ENCODE assay signal across 20 cellular contexts in the genomic region with DNA sequence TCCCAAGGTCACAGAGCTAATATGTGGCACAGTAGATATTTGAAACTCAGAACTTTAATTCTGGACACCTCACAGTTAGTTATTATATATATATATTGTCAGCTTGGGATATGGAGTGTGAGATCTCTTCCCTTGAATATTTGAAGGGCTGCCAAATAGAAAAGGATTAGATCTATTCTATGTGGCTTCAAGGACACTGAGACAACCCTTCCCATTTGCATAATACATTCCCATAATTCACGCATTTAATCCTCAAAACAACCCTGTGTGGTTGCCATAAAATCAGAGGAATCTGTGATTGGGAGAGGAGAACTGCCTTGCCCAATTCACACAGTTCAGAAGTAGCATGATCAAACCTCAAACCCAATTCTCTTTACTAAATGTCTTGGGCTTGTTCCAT.
DNase-seq lines count a peak whose midpoint lies in the region; ATAC-seq and TF ChIP-seq lines count a peak whose summit lies in the region.
"Had no signal": no experiment of that assay in that cellular context is flagged by ENCODE, and none has a peak within 500 bp of the region (broad histone marks: within the 10 kb centered on the region; RNA-seq: fewer than 3 reads in every experiment).

No MANE protein-coding gene starts in this region.

- TF ChIP-seq CTCF in fibroblast of villous mesenchyme (IDR thresholded peaks at IDR 0.05; ENCODE audit: insufficient read depth, low read depth, low read length), result no peak
- no peak for TF ChIP-seq CTCF in smooth muscle cell (IDR thresholded peaks at IDR 0.05; ENCODE audit: borderline replicate concordance, insufficient read depth, poor library complexity, severe bottlenecking)
- no peak for TF ChIP-seq CTCF in omental fat pad (IDR thresholded peaks at IDR 0.05)
- no peak for TF ChIP-seq CTCF in testis (IDR thresholded peaks at IDR 0.05)

- H3K9me3 ChIP-seq in SJSA1 (replicated peaks) (0 out of 2 replicates have a peak, but pooled peaks cover 2% of the 10 kb centered on the region), smooth muscle cell (replicated peaks; ENCODE audit: low read depth) (no peaks in the 10 kb centered on the region), trophoblast cell (ENCODE audit: insufficient read depth, low read depth, low read length) (no peaks in the 10 kb centered on the region), testis (no peaks in the 10 kb centered on the region)
- H3K9me3 ChIP-seq: BLaER1 had no signal

- WGBS in smooth muscle cell (ENCODE audit: low lambda C conversion rate), result 70% methylated on average over 1 of the region's 1 CpG
- no CpG with 5 or more reads among the region's 1 CpG for WGBS in trophoblast cell (ENCODE audit: extremely low coverage, insufficient coverage, insufficient read length)
- WGBS in testis, 2 donors, result 80 to 83% methylated on average over 1 of the region's 1 CpG

- H2AFZ ChIP-seq in smooth muscle cell (ENCODE audit: low read depth), result no peak overlapping the region
- H2AFZ ChIP-seq in trophoblast cell (ENCODE audit: insufficient read depth, low read length, poor library complexity), result no peak overlapping the region

- no peaks in the 10 kb centered on the region for H4K20me1 ChIP-seq in smooth muscle cell (ENCODE audit: low read depth)
- H4K20me1 ChIP-seq: BLaER1 had no signal

- no peaks in the 10 kb centered on the region for H3K79me2 ChIP-seq in smooth muscle cell (ENCODE audit: low read depth)
- no peaks in the 10 kb centered on the region for H3K79me2 ChIP-seq in trophoblast cell (ENCODE audit: control insufficient read depth, insufficient read depth, low read length, poor library complexity)

- no peak overlapping the region for H4K12ac ChIP-seq in trophoblast cell (ENCODE audit: low read depth, low read length)

- H4K91ac ChIP-seq in trophoblast cell (ENCODE audit: low read depth, low read length), result no peak overlapping the region

- no peak overlapping the region for H2BK5ac ChIP-seq in trophoblast cell (ENCODE audit: low read depth, low read length, poor library complexity)

- H3K9ac ChIP-seq in smooth muscle cell (ENCODE audit: low read depth) (no peak overlapping the region), trophoblast cell (ENCODE audit: low read length) (no peak overlapping the region)
- H3K9ac ChIP-seq: BLaER1 had no signal

- H3K27ac ChIP-seq in SJSA1 (peak overlapping the region; percentile 100), smooth muscle cell (ENCODE audit: low read depth) (peak overlapping the region; percentile 82), trophoblast cell (ENCODE audit: low read depth, low read length) (no peak overlapping the region), testis (no peak overlapping the region)
- H3K27ac ChIP-seq: BLaER1 had no signal

- ATAC-seq in omental fat pad (ENCODE audit: low FRiP score), result no peak
- ATAC-seq: HCT116, SK-N-SH treated with all-trans-retinoic acid at 6 μM for 48 hours, T-cell had no signal

- DNase-seq in EH (ENCODE audit: low read depth), result peak; percentile 55
- DNase-seq in SJSA1 (ENCODE audit: low read depth in 1 of 2, low spot score in 2 of 2), result no peak
- peak; percentile 32 for DNase-seq in fibroblast of villous mesenchyme (ENCODE audit: low read depth)
- no peak for DNase-seq in smooth muscle cell (lab: John Stamatoyannopoulos, UW; ENCODE audit: unreplicated experiment)
- DNase-seq in omental fat pad (ENCODE audit: low spot score), result no peak
- DNase-seq in trophoblast cell, result no peak
- DNase-seq in testis, result no peak
- DNase-seq: CD8-positive, alpha-beta memory T cell; GOT3; NCI-H187; NCI-H2107; NCI-H2227 treated with DMSO at 0.1 percent for 48 hours; NCI-H510A treated with DMSO at 0.1 percent for 48 hours; NCI-H774; OCI-M1; SHP77 treated with DMSO at 0.1 percent for 48 hours; T-cell had no signal

- no peak overlapping the region for H2BK12ac ChIP-seq in trophoblast cell (ENCODE audit: low read length)

- H3K4me2 ChIP-seq in smooth muscle cell (peak overlapping the region; percentile 12), trophoblast cell (ENCODE audit: low read length) (no peak overlapping the region)
- H3K4me2 ChIP-seq: BLaER1 had no signal

- H2BK120ac ChIP-seq in trophoblast cell (ENCODE audit: insufficient read depth, low read length, poor library complexity), result no peak overlapping the region

- no peak for TF ChIP-seq POLR2A in testis (IDR thresholded peaks at IDR 0.05)

- no peak overlapping the region for H3K23ac ChIP-seq in trophoblast cell (ENCODE audit: low read length)

- intact Hi-C loops in testis (cut with DNase I; ENCODE audit: low total_unique reads), result no loop called here

- no peak overlapping the region for H3K14ac ChIP-seq in trophoblast cell (ENCODE audit: low read length)

- H4K8ac ChIP-seq in trophoblast cell (ENCODE audit: low read depth, low read length), result no peak overlapping the region

- H3K4me3 ChIP-seq in SJSA1, result no peak overlapping the region
- H3K4me3 ChIP-seq in fibroblast of villous mesenchyme (ENCODE audit: low read depth, low read length), result no peak overlapping the region
- no peak overlapping the region for H3K4me3 ChIP-seq in smooth muscle cell
- no peak overlapping the region for H3K4me3 ChIP-seq in trophoblast cell (ENCODE audit: low read depth, low read length)
- no peak overlapping the region for H3K4me3 ChIP-seq in testis
- H3K4me3 ChIP-seq: BLaER1 had no signal

- no peaks in the 10 kb centered on the region for H3F3A ChIP-seq in smooth muscle cell (ENCODE audit: low read depth)

- H3K18ac ChIP-seq in trophoblast cell (ENCODE audit: low read length), result no peak overlapping the region

- H3K27me3 ChIP-seq in SJSA1 (replicated peaks) (no peaks in the 10 kb centered on the region), smooth muscle cell (ENCODE audit: low read depth) (peaks cover 6% of the 10 kb centered on the region), trophoblast cell (ENCODE audit: insufficient read depth, low read length) (no peaks in the 10 kb centered on the region), testis (no peaks in the 10 kb centered on the region)
- H3K27me3 ChIP-seq: BLaER1 had no signal

- H3K36me3 ChIP-seq in SJSA1 (no peaks in the 10 kb centered on the region), smooth muscle cell (ENCODE audit: low read depth) (no peaks in the 10 kb centered on the region), trophoblast cell (ENCODE audit: control insufficient read depth in 1 of 2, insufficient read depth in 2 of 2, low read length in 2 of 2) (no peaks in the 10 kb centered on the region), testis (ENCODE audit: low read depth, missing control alignments) (no peaks in the 10 kb centered on the region)
- H3K36me3 ChIP-seq: BLaER1 had no signal

- H3K4me1 ChIP-seq in SJSA1 (replicated peaks), result peaks cover 37% of the 10 kb centered on the region
- H3K4me1 ChIP-seq in smooth muscle cell (ENCODE audit: low read depth), result peaks cover 5% of the 10 kb centered on the region
- H3K4me1 ChIP-seq in trophoblast cell (ENCODE audit: control insufficient read depth in 1 of 2, insufficient read depth in 2 of 2, low read length in 2 of 2), result no peaks in the 10 kb centered on the region
- no peaks in the 10 kb centered on the region for H3K4me1 ChIP-seq in testis
- H3K4me1 ChIP-seq: BLaER1 had no signal

- no peak overlapping the region for H3K4ac ChIP-seq in trophoblast cell (ENCODE audit: low read depth, low read length)

- no peaks in the 10 kb centered on the region for H3K79me1 ChIP-seq in trophoblast cell (ENCODE audit: low read length)

- no peak overlapping the region for H2AK5ac ChIP-seq in trophoblast cell (ENCODE audit: low read length)

Comparison
In these comparisons a context has a peak if more than half of its experiments do, and no peak if none do; other contexts are left out.
1. DNase-seq: peak in EH (single experiment) and fibroblast of villous mesenchyme (single experiment); none in SJSA1 (0 of 2), smooth muscle cell (single experiment), omental fat pad (single experiment), trophoblast cell (0 of 2) and testis (single experiment).
2. H3K27ac ChIP-seq: peak in SJSA1 (single experiment) and smooth muscle cell (single experiment); none in trophoblast cell (single experiment) and testis (0 of 2).